In genomic region chr10:79898597-79899325, GRCh38 we compare ENCODE assay signal across 19 cellular contexts. TPM values are rescaled to one million over a fixed set of nuclear protein-coding genes. Genes with fewer than 3 reads are reported as not detected.
A peak's percentile ranks its signal among the peaks of the same experiment; 100 is the strongest.
DNase-seq lines count a peak whose midpoint lies in the region; FAIRE-seq and TF ChIP-seq lines count a peak whose summit lies in the region.
"Had no signal": no experiment of that assay in that cellular context is flagged by ENCODE, and none has a peak within 500 bp of the region (broad histone marks: within the 10 kb centered on the region; RNA-seq: fewer than 3 reads in every experiment).

No MANE protein-coding gene starts in this region.

- no peaks in the 10 kb centered on the region for H3K36me3 Mint-ChIP-seq in activated naive CD4-positive, alpha-beta T cell treated with anti-CD3 and anti-CD28 coated beads for 36 hours (ENCODE audit: low read depth)
- no peaks in the 10 kb centered on the region for H3K36me3 Mint-ChIP-seq in osteocyte (ENCODE audit: unreplicated experiment)
- no peaks in the 10 kb centered on the region for H3K36me3 Mint-ChIP-seq in activated naive CD4-positive, alpha-beta T cell treated with anti-CD3 and anti-CD28 coated beads, Interleukin-2, amount 10 ng/mL, durations not matched to agents 7 days and 5 days

- no peaks in the 10 kb centered on the region for H3K4me1 ChIP-seq in small intestine (ENCODE audit: control insufficient read depth in 2 of 2, insufficient read depth in 1 of 2, low read depth in 1 of 2, low read length in 1 of 2)

- WGBS in small intestine, 3 donors: 59 to 73% (median 68%) methylated on average over 3 of the region's 3 CpGs

- no peaks in the 10 kb centered on the region for H3K36me3 ChIP-seq in small intestine (ENCODE audit: control insufficient read depth in 2 of 2, insufficient read depth in 2 of 2, low read length in 2 of 2)
- H3K36me3 ChIP-seq in WERI-Rb-1: no peaks in the 10 kb centered on the region
- H3K36me3 ChIP-seq: MG63 had no signal

- FAIRE-seq in G401.6 (lab: Jason Lieb, UNC): peak; percentile 49
- peak; percentile 97 for FAIRE-seq in endometrium (lab: Jason Lieb, UNC)
- FAIRE-seq in small intestine (lab: Jason Lieb, UNC): peak; percentile 80

- peak; percentile 9 for DNase-seq in M059J (ENCODE audit: low read depth)
- no peak for DNase-seq in small intestine
- DNase-seq in activated naive CD4-positive, alpha-beta T cell treated with anti-CD3 and anti-CD28 coated beads for 36 hours: no peak
- DNase-seq in WERI-Rb-1: no peak
- DNase-seq in osteocyte (ENCODE audit: extremely low spot score, unreplicated experiment): no peak
- no peak for DNase-seq in activated naive CD4-positive, alpha-beta T cell treated with anti-CD3 and anti-CD28 coated beads, Interleukin-2, amount 10 ng/mL, durations not matched to agents 7 days and 5 days
- DNase-seq: DMS 273 treated with DMSO at 0.1 percent for 48 hours, KG1, MG63, NCI-H1092 treated with DMSO at 0.1 percent for 48 hours, NCI-H1694, NCI-H2107, NCI-H2227 treated with DMSO at 0.1 percent for 48 hours, SIG-M5 had no signal

- H3K27ac ChIP-seq in small intestine (ENCODE audit: low read depth in 1 of 2, low read length in 1 of 2) (no peak overlapping the region), WERI-Rb-1 (no peak overlapping the region)
- H3K27ac ChIP-seq: C4-2B had no signal

- H3K27me3 ChIP-seq in small intestine (ENCODE audit: control insufficient read depth in 2 of 2, insufficient read depth in 2 of 2, low read length in 2 of 2) (no peaks in the 10 kb centered on the region), WERI-Rb-1 (ENCODE audit: insufficient read depth, low read depth, severe bottlenecking) (no peaks in the 10 kb centered on the region)

- H3K9me3 ChIP-seq in small intestine (ENCODE audit: control insufficient read depth, low read depth) (no peaks in the 10 kb centered on the region), WERI-Rb-1 (ENCODE audit: severe bottlenecking) (no peaks in the 10 kb centered on the region)
- H3K9me3 ChIP-seq: MG63 had no signal

- H3K4me3 ChIP-seq in small intestine (ENCODE audit: low read depth in 1 of 2, low read length in 2 of 2) (no peak overlapping the region), WERI-Rb-1 (ENCODE audit: low read depth, low read length) (no peak overlapping the region)
- H3K4me3 ChIP-seq: MG63 had no signal

- H3K9me3 Mint-ChIP-seq in activated naive CD4-positive, alpha-beta T cell treated with anti-CD3 and anti-CD28 coated beads for 36 hours: no peaks in the 10 kb centered on the region
- no peaks in the 10 kb centered on the region for H3K9me3 Mint-ChIP-seq in osteocyte (ENCODE audit: unreplicated experiment)
- H3K9me3 Mint-ChIP-seq in activated naive CD4-positive, alpha-beta T cell treated with anti-CD3 and anti-CD28 coated beads, Interleukin-2, amount 10 ng/mL, durations not matched to agents 7 days and 5 days: no peaks in the 10 kb centered on the region

- H3K27ac Mint-ChIP-seq in activated naive CD4-positive, alpha-beta T cell treated with anti-CD3 and anti-CD28 coated beads for 36 hours: no peak overlapping the region
- H3K27ac Mint-ChIP-seq in osteocyte (ENCODE audit: unreplicated experiment): no peak overlapping the region
- H3K27ac Mint-ChIP-seq in activated naive CD4-positive, alpha-beta T cell treated with anti-CD3 and anti-CD28 coated beads, Interleukin-2, amount 10 ng/mL, durations not matched to agents 7 days and 5 days: no peak overlapping the region

- H3K4me1 Mint-ChIP-seq in activated naive CD4-positive, alpha-beta T cell treated with anti-CD3 and anti-CD28 coated beads for 36 hours (ENCODE audit: low read depth): peaks cover 1% of the 10 kb centered on the region
- H3K4me1 Mint-ChIP-seq in osteocyte (ENCODE audit: unreplicated experiment): peaks cover 4% of the 10 kb centered on the region
- peaks cover 4% of the 10 kb centered on the region for H3K4me1 Mint-ChIP-seq in activated naive CD4-positive, alpha-beta T cell treated with anti-CD3 and anti-CD28 coated beads, Interleukin-2, amount 10 ng/mL, durations not matched to agents 7 days and 5 days

- no peak overlapping the region for H3K4me3 Mint-ChIP-seq in activated naive CD4-positive, alpha-beta T cell treated with anti-CD3 and anti-CD28 coated beads for 36 hours
- no peak overlapping the region for H3K4me3 Mint-ChIP-seq in osteocyte (ENCODE audit: unreplicated experiment)
- H3K4me3 Mint-ChIP-seq in activated naive CD4-positive, alpha-beta T cell treated with anti-CD3 and anti-CD28 coated beads, Interleukin-2, amount 10 ng/mL, durations not matched to agents 7 days and 5 days: no peak overlapping the region

- intact Hi-C loops in activated naive CD4-positive, alpha-beta T cell treated with anti-CD3 and anti-CD28 coated beads for 36 hours (cut with micrococcal nuclease): no loop called here

- TF ChIP-seq CTCF in WERI-Rb-1 (IDR thresholded peaks at IDR 0.05; ENCODE audit: low read depth, low read length) (no peak), osteocyte (IDR thresholded peaks at IDR 0.05) (no peak)

- H3K27me3 Mint-ChIP-seq in activated naive CD4-positive, alpha-beta T cell treated with anti-CD3 and anti-CD28 coated beads for 36 hours (ENCODE audit: low read depth): peaks cover 21% of the 10 kb centered on the region
- peaks cover 71% of the 10 kb centered on the region for H3K27me3 Mint-ChIP-seq in osteocyte (ENCODE audit: unreplicated experiment)
- peaks cover 26% of the 10 kb centered on the region for H3K27me3 Mint-ChIP-seq in activated naive CD4-positive, alpha-beta T cell treated with anti-CD3 and anti-CD28 coated beads, Interleukin-2, amount 10 ng/mL, durations not matched to agents 7 days and 5 days

- CTCF ChIA-PET in activated naive CD4-positive, alpha-beta T cell treated with anti-CD3 and anti-CD28 coated beads for 36 hours (lab: Charles Lee): no interaction called here
- CTCF ChIA-PET in activated naive CD4-positive, alpha-beta T cell treated with anti-CD3 and anti-CD28 coated beads, Interleukin-2, amount 10 ng/mL, durations not matched to agents 7 days and 5 days (lab: Charles Lee): no interaction called here

RNA-seq across cellular contexts. Expression of gene SFTPD, which starts 50.1 kb away (rescaled TPM):
- not detected in 2 replicates for total RNA-seq in M059J (2014; rRNA removed; shearing (Covaris generic))
- 1 to 10 TPM in 1 of 3 donors, under 1 TPM in 2; 0.18 to 1.1 (median 0.81) TPM for polyA plus RNA-seq in small intestine
- not detected for total RNA-seq in activated naive CD4-positive, alpha-beta T cell treated with anti-CD3 and anti-CD28 coated beads for 36 hours
- 0.35 and 0.60 TPM in 2 replicates for total RNA-seq in osteocyte
- total RNA-seq: RPMI7951; T-helper 1 cell treated with Interleukin-12 subunit alpha and Interleukin-12 subunit beta and Interleukin-4 antibody, amounts not matched to agents 30 ng/mL and 1 ng/mL, for 36 hours had no signal
